17 cellular contexts compared by ENCODE assay signal in genomic region chr16:79092846-79093245, GRCh38.
DNase-seq lines count a peak whose midpoint lies in the region; ATAC-seq lines count a peak whose summit lies in the region.
"Had no signal": no experiment of that assay in that cellular context is flagged by ENCODE, and none has a peak within 500 bp of the region (broad histone marks: within the 10 kb centered on the region; RNA-seq: fewer than 3 reads in every experiment).

No MANE protein-coding gene starts in this region.

- no peak overlapping the region for H3K27ac ChIP-seq in BLaER1
- H3K27ac ChIP-seq: A549, epithelial cell of prostate, left ventricle myocardium inferior had no signal

- no peaks in the 10 kb centered on the region for H3K9me3 ChIP-seq in BLaER1
- H3K9me3 ChIP-seq: A549, left ventricle myocardium inferior had no signal

- H4K20me1 ChIP-seq in BLaER1, result peaks cover 14% of the 10 kb centered on the region

- no peak overlapping the region for H3K27ac Mint-ChIP-seq in T-helper 1 cell treated with Interleukin-12 subunit alpha and Interleukin-12 subunit beta and Interleukin-4 antibody, amounts not matched to agents 30 μg/mL and 1 μg/mL, for 36 hours
- H3K27ac Mint-ChIP-seq in activated naive CD8-positive, alpha-beta T cell treated with anti-CD3 and anti-CD28 coated beads, Interleukin-2, amount 10 ng/mL, durations not matched to agents 7 days and 5 days, result peak overlapping the region; percentile 66

- H3K4me2 ChIP-seq in BLaER1, result peak overlapping the region; percentile 93
- H3K4me2 ChIP-seq: A549 had no signal

- H3K4me1 ChIP-seq in BLaER1, result peaks cover 84% of the 10 kb centered on the region
- H3K4me1 ChIP-seq: A549, left ventricle myocardium inferior had no signal

- H3K36me3 ChIP-seq in BLaER1, result no peaks in the 10 kb centered on the region
- H3K36me3 ChIP-seq: left ventricle myocardium inferior had no signal

- DNase-seq in T-helper 1 cell (no peak), RKO (ENCODE audit: low spot score) (no peak), NCI-H510A (lab: John Stamatoyannopoulos, UW) (no peak)
- DNase-seq in Jurkat, Clone E6-1 (ENCODE audit: low read depth, low spot score), result peak; percentile 61
- no peak for DNase-seq in activated naive CD8-positive, alpha-beta T cell treated with anti-CD3 and anti-CD28 coated beads, Interleukin-2, amount 10 ng/mL, durations not matched to agents 7 days and 5 days
- DNase-seq: activated T-cell treated with anti-CD3 and anti-CD28 coated beads, Interleukin-2, amount 50 U/mL, for 1 hour; cerebellar nuclear complex; DMS 273 treated with DMSO at 0.1 percent for 48 hours; head of caudate nucleus; left ventricle myocardium inferior; NCI-H774; Right ventricle myocardium superior had no signal

- no peak overlapping the region for H3K9ac ChIP-seq in BLaER1

- H3K27me3 ChIP-seq in BLaER1, result no peaks in the 10 kb centered on the region

- H3K9me3 Mint-ChIP-seq in T-helper 1 cell treated with Interleukin-12 subunit alpha and Interleukin-12 subunit beta and Interleukin-4 antibody, amounts not matched to agents 30 μg/mL and 1 μg/mL, for 36 hours, result no peaks in the 10 kb centered on the region
- H3K9me3 Mint-ChIP-seq in activated naive CD8-positive, alpha-beta T cell treated with anti-CD3 and anti-CD28 coated beads, Interleukin-2, amount 10 ng/mL, durations not matched to agents 7 days and 5 days, result peaks cover 3% of the 10 kb centered on the region

- H3K27me3 Mint-ChIP-seq in T-helper 1 cell treated with Interleukin-12 subunit alpha and Interleukin-12 subunit beta and Interleukin-4 antibody, amounts not matched to agents 30 μg/mL and 1 μg/mL, for 36 hours (ENCODE audit: low read depth), result peaks cover 28% of the 10 kb centered on the region
- H3K27me3 Mint-ChIP-seq in activated naive CD8-positive, alpha-beta T cell treated with anti-CD3 and anti-CD28 coated beads, Interleukin-2, amount 10 ng/mL, durations not matched to agents 7 days and 5 days, result peaks cover 11% of the 10 kb centered on the region

- H3K36me3 Mint-ChIP-seq in T-helper 1 cell treated with Interleukin-12 subunit alpha and Interleukin-12 subunit beta and Interleukin-4 antibody, amounts not matched to agents 30 μg/mL and 1 μg/mL, for 36 hours (ENCODE audit: low read depth), result no peaks in the 10 kb centered on the region
- H3K36me3 Mint-ChIP-seq in activated naive CD8-positive, alpha-beta T cell treated with anti-CD3 and anti-CD28 coated beads, Interleukin-2, amount 10 ng/mL, durations not matched to agents 7 days and 5 days, result peaks cover 4% of the 10 kb centered on the region

- ATAC-seq in activated naive CD8-positive, alpha-beta T cell treated with anti-CD3 and anti-CD28 coated beads, Interleukin-2, amount 10 ng/mL, durations not matched to agents 7 days and 5 days (ENCODE audit: low read depth), result no peak
- no peak for ATAC-seq in GM21447 (IDR thresholded peaks at IDR 0.05; ENCODE audit: unreplicated experiment)
- ATAC-seq: A549 had no signal

- no peak overlapping the region for H3K4me3 ChIP-seq in BLaER1
- no peak overlapping the region; the same call in 1 of the 2 replicates for H3K4me3 ChIP-seq in Jurkat, Clone E6-1 (ENCODE audit: low read length)
- H3K4me3 ChIP-seq: A549, left ventricle myocardium inferior had no signal

- H3K4me1 Mint-ChIP-seq in T-helper 1 cell treated with Interleukin-12 subunit alpha and Interleukin-12 subunit beta and Interleukin-4 antibody, amounts not matched to agents 30 μg/mL and 1 μg/mL, for 36 hours (ENCODE audit: low read depth), result peaks cover 38% of the 10 kb centered on the region
- peaks cover 39% of the 10 kb centered on the region for H3K4me1 Mint-ChIP-seq in activated naive CD8-positive, alpha-beta T cell treated with anti-CD3 and anti-CD28 coated beads, Interleukin-2, amount 10 ng/mL, durations not matched to agents 7 days and 5 days

- POLR2A ChIA-PET in activated naive CD8-positive, alpha-beta T cell treated with anti-CD3 and anti-CD28 coated beads, Interleukin-2, amount 10 ng/mL, durations not matched to agents 7 days and 5 days (lab: Charles Lee), result no interaction called here

- peak overlapping the region; percentile 7 for H3K4me3 Mint-ChIP-seq in T-helper 1 cell treated with Interleukin-12 subunit alpha and Interleukin-12 subunit beta and Interleukin-4 antibody, amounts not matched to agents 30 μg/mL and 1 μg/mL, for 36 hours
- H3K4me3 Mint-ChIP-seq in activated naive CD8-positive, alpha-beta T cell treated with anti-CD3 and anti-CD28 coated beads, Interleukin-2, amount 10 ng/mL, durations not matched to agents 7 days and 5 days, result peak overlapping the region; percentile 72
